1 cellular context compared by ENCODE assay signal in the genomic region with DNA sequence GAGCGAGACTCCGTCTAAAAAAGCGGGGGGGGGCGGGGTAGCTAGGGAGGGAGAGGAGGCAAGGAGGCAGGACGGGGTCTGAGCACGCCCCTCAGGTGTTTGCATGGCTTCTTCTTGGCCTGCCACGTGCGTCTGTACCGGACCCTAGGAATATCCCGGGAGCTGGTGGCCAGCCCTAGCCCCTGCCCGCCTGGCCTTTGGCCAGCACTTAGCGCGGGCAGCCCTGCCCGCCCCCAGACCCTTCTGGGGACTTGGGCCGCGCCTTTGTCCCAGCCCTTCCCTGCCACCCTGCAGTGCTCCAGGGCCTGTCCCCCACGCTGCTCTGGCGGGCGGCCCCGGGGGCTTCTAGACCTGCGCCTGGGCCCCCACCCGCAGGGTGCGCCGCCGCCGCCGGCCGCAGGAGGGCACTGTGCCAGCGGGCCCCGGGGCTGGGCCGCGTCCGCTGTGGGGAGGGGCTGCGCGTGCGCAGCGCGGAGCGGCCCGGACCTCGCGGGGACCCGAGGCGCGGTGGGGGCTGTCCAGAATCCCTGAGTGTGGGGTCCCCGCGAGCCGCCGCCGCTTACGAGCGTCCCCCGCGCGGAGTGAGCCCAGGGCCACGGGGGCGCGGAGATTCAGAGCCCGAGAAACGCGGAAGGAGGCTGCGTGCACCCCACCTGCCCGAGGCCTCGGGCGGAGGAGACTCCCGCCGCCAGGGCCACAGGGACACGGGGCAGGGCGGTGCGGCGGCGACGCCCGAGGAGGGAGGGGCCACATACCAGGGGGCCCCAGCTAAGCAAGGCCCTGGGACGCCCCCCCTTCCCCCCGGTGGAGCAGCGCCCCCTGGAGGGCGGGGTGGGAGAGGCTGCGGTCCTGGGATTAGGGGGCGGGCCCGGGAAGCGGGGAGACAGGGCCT.
TF ChIP-seq lines count a peak whose summit lies in the region.

No MANE protein-coding gene starts in this region.

TF ChIP-seq in HepG2, 621 proteins besides CTCF, POLR2A, EP300 and RAD21 (continued from another document and continues in another):
- TF ChIP-seq ETV5 (CRISPR knock-in tag; IDR thresholded peaks at IDR 0.05; ENCODE audit: borderline replicate concordance) (0 out of 2 replicates have a peak, but pooled peaks have one; percentile 23), TP53 (CRISPR knock-in tag; conservative IDR thresholded peaks at IDR 0.05) (0 out of 2 replicates have a peak, but pooled peaks have one; percentile 31), JARID2 (CRISPR knock-in tag; IDR thresholded peaks at IDR 0.05; ENCODE audit: insufficient replicate concordance) (no peak), FOXA1 (IDR thresholded peaks at IDR 0.05) (no peak), FOXA1 (CRISPR knock-in tag; IDR thresholded peaks at IDR 0.05) (no peak), CREM (IDR thresholded peaks at IDR 0.05) (no peak), CREM (CRISPR knock-in tag; IDR thresholded peaks at IDR 0.05) (no peak), PTBP1 (IDR thresholded peaks at IDR 0.05; ENCODE audit: low read depth, low read length, poor library complexity, severe bottlenecking) (no peak), ZMAT3 (CRISPR knock-in tag; conservative IDR thresholded peaks at IDR 0.05) (peak; percentile 75; the same call in 1 of the 2 replicates), ZNF746 (CRISPR knock-in tag; IDR thresholded peaks at IDR 0.05) (0 out of 2 replicates have a peak, but pooled peaks have one; percentile 72), RFXANK (CRISPR knock-in tag; IDR thresholded peaks at IDR 0.05) (no peak), HMGA1 (CRISPR knock-in tag; conservative IDR thresholded peaks at IDR 0.05) (no peak), CC2D1A (CRISPR knock-in tag; IDR thresholded peaks at IDR 0.05) (peak; percentile 94), ZNF790 (CRISPR knock-in tag; IDR thresholded peaks at IDR 0.05; ENCODE audit: borderline replicate concordance) (0 out of 2 replicates have a peak, but pooled peaks have one; percentile 21), ZNF317 (CRISPR knock-in tag; IDR thresholded peaks at IDR 0.05) (0 out of 2 replicates have a peak, but pooled peaks have one; percentile 36), ZSCAN20 (CRISPR knock-in tag; IDR thresholded peaks at IDR 0.05; ENCODE audit: borderline replicate concordance) (peak; percentile 83; the same call in 1 of the 2 replicates), CEBPG (CRISPR knock-in tag; IDR thresholded peaks at IDR 0.05) (0 out of 2 replicates have a peak, but pooled peaks have one; percentile 24), DMAP1 (CRISPR knock-in tag; IDR thresholded peaks at IDR 0.05) (peak; percentile 86), ZNF318 (CRISPR knock-in tag; IDR thresholded peaks at IDR 0.05) (no peak), ZNF780A (CRISPR knock-in tag; IDR thresholded peaks at IDR 0.05) (peak; percentile 84; the same call in 1 of the 2 replicates), MIXL1 (CRISPR knock-in tag; IDR thresholded peaks at IDR 0.05) (no peak), E2F5 (CRISPR knock-in tag; conservative IDR thresholded peaks at IDR 0.05) (0 out of 2 replicates have a peak, but pooled peaks have one; percentile 43), ZNF670 (CRISPR knock-in tag; IDR thresholded peaks at IDR 0.05; ENCODE audit: borderline replicate concordance) (peak; percentile 49; the same call in 1 of the 2 replicates), ZNF501 (CRISPR knock-in tag; IDR thresholded peaks at IDR 0.05) (peak; percentile 70; the same call in 1 of the 2 replicates), ZFP91 (CRISPR knock-in tag; IDR thresholded peaks at IDR 0.05; ENCODE audit: borderline replicate concordance) (peak; percentile 74)
- TF ChIP-seq, protein P1, sequence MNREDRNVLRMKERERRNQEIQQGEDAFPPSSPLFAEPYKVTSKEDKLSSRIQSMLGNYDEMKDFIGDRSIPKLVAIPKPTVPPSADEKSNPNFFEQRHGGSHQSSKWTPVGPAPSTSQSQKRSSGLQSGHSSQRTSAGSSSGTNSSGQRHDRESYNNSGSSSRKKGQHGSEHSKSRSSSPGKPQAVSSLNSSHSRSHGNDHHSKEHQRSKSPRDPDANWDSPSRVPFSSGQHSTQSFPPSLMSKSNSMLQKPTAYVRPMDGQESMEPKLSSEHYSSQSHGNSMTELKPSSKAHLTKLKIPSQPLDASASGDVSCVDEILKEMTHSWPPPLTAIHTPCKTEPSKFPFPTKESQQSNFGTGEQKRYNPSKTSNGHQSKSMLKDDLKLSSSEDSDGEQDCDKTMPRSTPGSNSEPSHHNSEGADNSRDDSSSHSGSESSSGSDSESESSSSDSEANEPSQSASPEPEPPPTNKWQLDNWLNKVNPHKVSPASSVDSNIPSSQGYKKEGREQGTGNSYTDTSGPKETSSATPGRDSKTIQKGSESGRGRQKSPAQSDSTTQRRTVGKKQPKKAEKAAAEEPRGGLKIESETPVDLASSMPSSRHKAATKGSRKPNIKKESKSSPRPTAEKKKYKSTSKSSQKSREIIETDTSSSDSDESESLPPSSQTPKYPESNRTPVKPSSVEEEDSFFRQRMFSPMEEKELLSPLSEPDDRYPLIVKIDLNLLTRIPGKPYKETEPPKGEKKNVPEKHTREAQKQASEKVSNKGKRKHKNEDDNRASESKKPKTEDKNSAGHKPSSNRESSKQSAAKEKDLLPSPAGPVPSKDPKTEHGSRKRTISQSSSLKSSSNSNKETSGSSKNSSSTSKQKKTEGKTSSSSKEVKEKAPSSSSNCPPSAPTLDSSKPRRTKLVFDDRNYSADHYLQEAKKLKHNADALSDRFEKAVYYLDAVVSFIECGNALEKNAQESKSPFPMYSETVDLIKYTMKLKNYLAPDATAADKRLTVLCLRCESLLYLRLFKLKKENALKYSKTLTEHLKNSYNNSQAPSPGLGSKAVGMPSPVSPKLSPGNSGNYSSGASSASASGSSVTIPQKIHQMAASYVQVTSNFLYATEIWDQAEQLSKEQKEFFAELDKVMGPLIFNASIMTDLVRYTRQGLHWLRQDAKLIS (CRISPR knock-in tag; IDR thresholded peaks at IDR 0.05), result peak; percentile 50; the same call in 1 of the 2 replicates
- TF ChIP-seq, protein P2, sequence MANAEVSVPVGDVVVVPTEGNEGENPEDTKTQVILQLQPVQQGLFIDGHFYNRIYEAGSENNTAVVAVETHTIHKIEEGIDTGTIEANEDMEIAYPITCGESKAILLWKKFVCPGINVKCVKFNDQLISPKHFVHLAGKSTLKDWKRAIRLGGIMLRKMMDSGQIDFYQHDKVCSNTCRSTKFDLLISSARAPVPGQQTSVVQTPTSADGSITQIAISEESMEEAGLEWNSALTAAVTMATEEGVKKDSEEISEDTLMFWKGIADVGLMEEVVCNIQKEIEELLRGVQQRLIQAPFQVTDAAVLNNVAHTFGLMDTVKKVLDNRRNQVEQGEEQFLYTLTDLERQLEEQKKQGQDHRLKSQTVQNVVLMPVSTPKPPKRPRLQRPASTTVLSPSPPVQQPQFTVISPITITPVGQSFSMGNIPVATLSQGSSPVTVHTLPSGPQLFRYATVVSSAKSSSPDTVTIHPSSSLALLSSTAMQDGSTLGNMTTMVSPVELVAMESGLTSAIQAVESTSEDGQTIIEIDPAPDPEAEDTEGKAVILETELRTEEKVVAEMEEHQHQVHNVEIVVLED (CRISPR knock-in tag; IDR thresholded peaks at IDR 0.05; ENCODE audit: borderline replicate concordance), result peak; percentile 24; the same call in 1 of the 2 replicates
- TF ChIP-seq, protein P3, sequence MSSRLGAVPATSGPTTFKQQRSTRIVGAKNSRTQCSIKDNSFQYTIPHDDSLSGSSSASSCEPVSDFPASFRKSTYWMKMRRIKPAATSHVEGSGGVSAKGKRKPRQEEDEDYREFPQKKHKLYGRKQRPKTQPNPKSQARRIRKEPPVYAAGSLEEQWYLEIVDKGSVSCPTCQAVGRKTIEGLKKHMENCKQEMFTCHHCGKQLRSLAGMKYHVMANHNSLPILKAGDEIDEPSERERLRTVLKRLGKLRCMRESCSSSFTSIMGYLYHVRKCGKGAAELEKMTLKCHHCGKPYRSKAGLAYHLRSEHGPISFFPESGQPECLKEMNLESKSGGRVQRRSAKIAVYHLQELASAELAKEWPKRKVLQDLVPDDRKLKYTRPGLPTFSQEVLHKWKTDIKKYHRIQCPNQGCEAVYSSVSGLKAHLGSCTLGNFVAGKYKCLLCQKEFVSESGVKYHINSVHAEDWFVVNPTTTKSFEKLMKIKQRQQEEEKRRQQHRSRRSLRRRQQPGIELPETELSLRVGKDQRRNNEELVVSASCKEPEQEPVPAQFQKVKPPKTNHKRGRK (CRISPR knock-in tag; IDR thresholded peaks at IDR 0.05), result no peak
- TF ChIP-seq, protein P4, sequence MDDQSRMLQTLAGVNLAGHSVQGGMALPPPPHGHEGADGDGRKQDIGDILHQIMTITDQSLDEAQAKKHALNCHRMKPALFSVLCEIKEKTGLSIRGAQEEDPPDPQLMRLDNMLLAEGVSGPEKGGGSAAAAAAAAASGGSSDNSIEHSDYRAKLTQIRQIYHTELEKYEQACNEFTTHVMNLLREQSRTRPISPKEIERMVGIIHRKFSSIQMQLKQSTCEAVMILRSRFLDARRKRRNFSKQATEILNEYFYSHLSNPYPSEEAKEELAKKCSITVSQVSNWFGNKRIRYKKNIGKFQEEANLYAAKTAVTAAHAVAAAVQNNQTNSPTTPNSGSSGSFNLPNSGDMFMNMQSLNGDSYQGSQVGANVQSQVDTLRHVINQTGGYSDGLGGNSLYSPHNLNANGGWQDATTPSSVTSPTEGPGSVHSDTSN (CRISPR knock-in tag; IDR thresholded peaks at IDR 0.05; ENCODE audit: borderline replicate concordance), result 0 out of 2 replicates have a peak, but pooled peaks have one; percentile 47
- TF ChIP-seq, protein P5, sequence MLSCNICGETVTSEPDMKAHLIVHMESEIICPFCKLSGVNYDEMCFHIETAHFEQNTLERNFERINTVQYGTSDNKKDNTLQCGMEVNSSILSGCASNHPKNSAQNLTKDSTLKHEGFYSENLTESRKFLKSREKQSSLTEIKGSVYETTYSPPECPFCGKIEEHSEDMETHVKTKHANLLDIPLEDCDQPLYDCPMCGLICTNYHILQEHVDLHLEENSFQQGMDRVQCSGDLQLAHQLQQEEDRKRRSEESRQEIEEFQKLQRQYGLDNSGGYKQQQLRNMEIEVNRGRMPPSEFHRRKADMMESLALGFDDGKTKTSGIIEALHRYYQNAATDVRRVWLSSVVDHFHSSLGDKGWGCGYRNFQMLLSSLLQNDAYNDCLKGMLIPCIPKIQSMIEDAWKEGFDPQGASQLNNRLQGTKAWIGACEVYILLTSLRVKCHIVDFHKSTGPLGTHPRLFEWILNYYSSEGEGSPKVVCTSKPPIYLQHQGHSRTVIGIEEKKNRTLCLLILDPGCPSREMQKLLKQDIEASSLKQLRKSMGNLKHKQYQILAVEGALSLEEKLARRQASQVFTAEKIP (CRISPR knock-in tag; IDR thresholded peaks at IDR 0.05; ENCODE audit: borderline replicate concordance), result no peak
